In the genomic region with DNA sequence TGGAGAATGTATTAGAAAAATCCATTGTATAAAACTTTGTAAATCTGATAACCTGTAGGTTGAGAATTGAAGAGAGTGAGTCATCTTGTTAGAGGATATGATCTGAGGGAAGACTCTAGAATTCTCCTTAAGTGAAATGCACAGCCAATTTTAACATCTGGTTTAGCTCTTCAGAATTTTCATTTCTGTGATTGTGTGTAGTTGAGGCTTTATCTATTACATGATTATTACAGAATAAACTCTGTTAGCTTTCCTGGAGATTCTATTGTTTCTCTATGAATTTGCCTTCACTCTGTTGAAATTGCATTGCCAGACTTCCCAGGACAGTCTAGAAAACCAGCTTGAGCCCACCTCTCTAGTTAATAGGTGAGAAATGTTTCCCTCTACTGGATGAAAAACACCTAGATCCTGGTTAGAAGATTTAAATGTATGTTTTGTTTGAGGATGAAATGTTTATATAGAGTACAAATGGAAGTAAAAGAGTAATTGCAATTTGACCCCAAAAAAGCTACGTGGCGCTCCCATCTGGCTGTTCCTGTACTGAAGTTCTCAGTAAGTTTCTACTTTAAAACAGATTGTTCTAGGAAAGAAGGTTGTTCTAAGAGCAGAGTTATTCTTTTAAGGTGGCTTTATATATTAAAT, we compare ENCODE assay signal across 7 cellular contexts. TPM values are rescaled to one million over a fixed set of nuclear protein-coding genes. Genes with fewer than 3 reads are reported as not detected.
DNase-seq lines count a peak whose midpoint lies in the region; ATAC-seq and TF ChIP-seq lines count a peak whose summit lies in the region.

No MANE protein-coding gene starts in this region.

- peak; percentile 49 for DNase-seq in NB4 (ENCODE audit: low read depth)
- DNase-seq in ascending aorta (ENCODE audit: low spot score in 2 of 2) = no peak
- DNase-seq in right lobe of liver = no peak
- no peak for DNase-seq in effector CD4-positive, alpha-beta T cell
- no peak for DNase-seq in 8988T

- H3K4me1 ChIP-seq in ascending aorta = peaks cover 5 to 29% of the 10 kb centered on the region in 2 donors
- H3K4me1 ChIP-seq in right lobe of liver = peaks cover 4 to 33% (median 9%) of the 10 kb centered on the region in 4 donors

- TF ChIP-seq CTCF in NB4 (IDR thresholded peaks at IDR 0.05; ENCODE audit: low read depth, low read length) (no peak), ascending aorta (IDR thresholded peaks at IDR 0.05) (peak in 2 of 3 experiments; percentile 9 to 32), right lobe of liver (IDR thresholded peaks at IDR 0.05) (peak; percentile 21 to 32 (median 24))

- ATAC-seq in right lobe of liver = no peak
- ATAC-seq in GM21447 (IDR thresholded peaks at IDR 0.05; ENCODE audit: unreplicated experiment) = no peak

- intact Hi-C loops in ascending aorta (cut with DNase I) = loop anchor here (2.0 kb wide), 1 partner anchor 16 kb away; no protein-coding TSS in a partner anchor
- intact Hi-C loops in right lobe of liver (cut with DNase I) = no loop called here

- peaks cover 0 to 6% of the 10 kb centered on the region in 2 donors for H3K36me3 ChIP-seq in ascending aorta
- H3K36me3 ChIP-seq in right lobe of liver = no peaks in the 10 kb centered on the region

- no peaks in the 10 kb centered on the region for H3K27me3 ChIP-seq in ascending aorta
- no peaks in the 10 kb centered on the region for H3K27me3 ChIP-seq in right lobe of liver

- peak overlapping the region; percentile 98 for H3K4me3 ChIP-seq in GM08714 (ENCODE audit: low read length)
- peak overlapping the region; percentile 85 for H3K4me3 ChIP-seq in NB4 (ENCODE audit: low read depth, low read length)
- H3K4me3 ChIP-seq in ascending aorta = peak overlapping the region; percentile 56 to 93
- H3K4me3 ChIP-seq in right lobe of liver = peak overlapping the region; percentile 75 to 80 (median 79)

- TF ChIP-seq POLR2A in NB4 (IDR thresholded peaks at IDR 0.05; ENCODE audit: extremely low read depth, insufficient read length) (no peak), right lobe of liver (IDR thresholded peaks at IDR 0.05) (no peak)

- H3K9me3 ChIP-seq in ascending aorta (no peaks in the 10 kb centered on the region), right lobe of liver (no peaks in the 10 kb centered on the region)

- 14% methylated on average over 2 of the region's 2 CpGs for WGBS in right lobe of liver (ENCODE audit: insufficient coverage, low coverage, low lambda C conversion rate, missing lambda C conversion rate)

- H3K27ac ChIP-seq in ascending aorta (peak overlapping the region; percentile 96 to 99), right lobe of liver (peak overlapping the region; percentile 94 to 99 (median 95))

RNA-seq across cellular contexts. Expression of gene NUDT4, which starts 2.9 kb away (rescaled TPM):
- total RNA-seq in ascending aorta (117 TPM), right lobe of liver (10 to 100 TPM; 13.1 to 23.1 (median 20.3) TPM)
